ENCODE assay signal across 12 cellular contexts in genomic region chr3:66836363-66837152, GRCh38.
DNase-seq lines count a peak whose midpoint lies in the region; ATAC-seq, FAIRE-seq and TF ChIP-seq lines count a peak whose summit lies in the region.
"Had no signal": no experiment of that assay in that cellular context is flagged by ENCODE, and none has a peak within 500 bp of the region (broad histone marks: within the 10 kb centered on the region; RNA-seq: fewer than 3 reads in every experiment).

No MANE protein-coding gene starts in this region.

- H3K4me1 ChIP-seq in OCI-LY1 (ENCODE audit: insufficient read depth, low read length, severe bottlenecking) (no peaks in the 10 kb centered on the region), pancreas (peaks cover 0 to 10% (median 1%) of the 10 kb centered on the region in 3 donors), suprapubic skin (no peaks in the 10 kb centered on the region)

- no peaks in the 10 kb centered on the region for H3K4me1 Mint-ChIP-seq in activated CD4-positive, alpha-beta memory T cell treated with anti-CD3 and anti-CD28 coated beads, Interleukin-2, amount 10 ng/mL, durations not matched to agents 7 days and 5 days

- H3K4me2 ChIP-seq in OCI-LY1 (ENCODE audit: low read length) = no peak overlapping the region

- no peaks in the 10 kb centered on the region for H3K9me2 ChIP-seq in OCI-LY1 (ENCODE audit: low read depth, low read length)

- H3K27me3 Mint-ChIP-seq in activated CD4-positive, alpha-beta memory T cell treated with anti-CD3 and anti-CD28 coated beads, Interleukin-2, amount 10 ng/mL, durations not matched to agents 7 days and 5 days = peaks cover 2% of the 10 kb centered on the region

- H3K4me3 Mint-ChIP-seq in activated CD4-positive, alpha-beta memory T cell treated with anti-CD3 and anti-CD28 coated beads, Interleukin-2, amount 10 ng/mL, durations not matched to agents 7 days and 5 days = no peak overlapping the region

- H3K27ac Mint-ChIP-seq in activated CD4-positive, alpha-beta memory T cell treated with anti-CD3 and anti-CD28 coated beads, Interleukin-2, amount 10 ng/mL, durations not matched to agents 7 days and 5 days = no peak overlapping the region

- H3K4me3 ChIP-seq in OCI-LY1 (ENCODE audit: low read depth, low read length, poor library complexity, severe bottlenecking) (no peak overlapping the region), fibroblast of mammary gland (ENCODE audit: control insufficient read depth, low read depth, low read length) (no peak overlapping the region), pancreas (no peak overlapping the region), suprapubic skin (no peak overlapping the region), lower leg skin (ENCODE audit: low read depth, poor library complexity, severe bottlenecking) (no peak overlapping the region)

- WGBS in pancreas, 2 donors = 45 to 48% methylated on average over 5 of the region's 5 CpGs
- 79% methylated on average over 5 of the region's 5 CpGs for WGBS in suprapubic skin
- 75 to 82% methylated on average over 5 of the region's 5 CpGs for WGBS in lower leg skin, 2 donors

- CTCF ChIA-PET in activated CD4-positive, alpha-beta memory T cell treated with anti-CD3 and anti-CD28 coated beads, Interleukin-2, amount 10 ng/mL, durations not matched to agents 7 days and 5 days (lab: Charles Lee) = no interaction called here

- H3K79me2 ChIP-seq in OCI-LY1 (ENCODE audit: insufficient read depth, low read length) = no peaks in the 10 kb centered on the region

- TF ChIP-seq CTCF in OCI-LY1 (IDR thresholded peaks at IDR 0.05; ENCODE audit: low read length) = peak; percentile 31; the same call in 1 of the 2 replicates
- no peak for TF ChIP-seq CTCF in fibroblast of mammary gland (conservative IDR thresholded peaks at IDR 0.05; ENCODE audit: control insufficient read depth, insufficient read depth, low read depth, low read length)
- TF ChIP-seq CTCF in pancreas (IDR thresholded peaks at IDR 0.05) = peak in 2 of 4 donors; percentile 9 to 24
- no peak for TF ChIP-seq CTCF in suprapubic skin (IDR thresholded peaks at IDR 0.05)
- no peak for TF ChIP-seq CTCF in lower leg skin (IDR thresholded peaks at IDR 0.05)

- H3K27me3 ChIP-seq in OCI-LY1 (ENCODE audit: insufficient read depth, low read length) (no peaks in the 10 kb centered on the region), pancreas (no peaks in the 10 kb centered on the region), suprapubic skin (no peaks in the 10 kb centered on the region)

- POLR2A ChIA-PET in activated CD4-positive, alpha-beta memory T cell treated with anti-CD3 and anti-CD28 coated beads, Interleukin-2, amount 10 ng/mL, durations not matched to agents 7 days and 5 days (lab: Charles Lee) = no interaction called here

- TF ChIP-seq EP300 in suprapubic skin (IDR thresholded peaks at IDR 0.05) = no peak

- DNase-seq in NCI-H1417 (lab: John Stamatoyannopoulos, UW) (peak in 2 of 3 experiments; percentile 0 to 12), NCI-H1417 treated with DMSO at 0.1 percent for 48 hours (lab: John Stamatoyannopoulos, UW) (no peak), fibroblast of mammary gland (ENCODE audit: low read depth) (peak; percentile 3), pancreas (no peak), suprapubic skin (ENCODE audit: low spot score in 2 of 2) (no peak), lower leg skin (ENCODE audit: low spot score in 2 of 2) (no peak)
- DNase-seq in activated CD4-positive, alpha-beta memory T cell treated with anti-CD3 and anti-CD28 coated beads, Interleukin-2, amount 10 ng/mL, durations not matched to agents 7 days and 5 days = no peak
- DNase-seq: activated CD4-positive, alpha-beta T cell treated with anti-CD3 and anti-CD28 coated beads for 4 hours; NCI-H146; occipital lobe; stimulated activated CD4-positive, alpha-beta T cell treated with anti-CD3 and anti-CD28 coated beads, Interleukin-4, amount 100 ng/mL, for 1 hour had no signal

- intact Hi-C loops in pancreas (cut with DNase I) = loop anchor here in 1 of 3 donors (10.0 kb wide), 1 partner anchor 562 kb away; no protein-coding TSS in a partner anchor
- intact Hi-C loops in lower leg skin (cut with DNase I; ENCODE audit: low total_unique reads) = no loop called here

- no peaks in the 10 kb centered on the region for H4K20me1 ChIP-seq in OCI-LY1 (ENCODE audit: insufficient read depth, low read length)

- no peak for TF ChIP-seq POLR2A in suprapubic skin (IDR thresholded peaks at IDR 0.05)
- TF ChIP-seq POLR2A in lower leg skin (IDR thresholded peaks at IDR 0.05) = no peak

- ATAC-seq in pancreas = peak; percentile 66 to 89 (median 81)

- H3K9ac ChIP-seq in OCI-LY1 (ENCODE audit: low read length) = no peak overlapping the region

- no peaks in the 10 kb centered on the region for H3K36me3 ChIP-seq in OCI-LY1 (ENCODE audit: insufficient read depth, low read length)
- H3K36me3 ChIP-seq in pancreas = no peaks in the 10 kb centered on the region
- H3K36me3 ChIP-seq in suprapubic skin = no peaks in the 10 kb centered on the region

- FAIRE-seq in pancreas (lab: Jason Lieb, UNC) = peak; percentile 94

- H2AFZ ChIP-seq in OCI-LY1 (ENCODE audit: low read length) = no peak overlapping the region

- H3K9me3 ChIP-seq in OCI-LY1 (ENCODE audit: low read length) (no peaks in the 10 kb centered on the region), pancreas (no peaks in the 10 kb centered on the region), suprapubic skin (no peaks in the 10 kb centered on the region)

- no peaks in the 10 kb centered on the region for H3K9me3 Mint-ChIP-seq in activated CD4-positive, alpha-beta memory T cell treated with anti-CD3 and anti-CD28 coated beads, Interleukin-2, amount 10 ng/mL, durations not matched to agents 7 days and 5 days

- no peaks in the 10 kb centered on the region for H3F3A ChIP-seq in OCI-LY1 (ENCODE audit: insufficient read depth, low read length)

- H3K36me3 Mint-ChIP-seq in activated CD4-positive, alpha-beta memory T cell treated with anti-CD3 and anti-CD28 coated beads, Interleukin-2, amount 10 ng/mL, durations not matched to agents 7 days and 5 days (ENCODE audit: low read depth) = no peaks in the 10 kb centered on the region

- H3K27ac ChIP-seq in OCI-LY1 (ENCODE audit: low read depth, low read length, poor library complexity, severe bottlenecking) = no peak overlapping the region
- H3K27ac ChIP-seq in pancreas = no peak overlapping the region
- no peak overlapping the region for H3K27ac ChIP-seq in suprapubic skin

Comparison
In these comparisons a context has a peak if more than half of its experiments do, and no peak if none do; other contexts are left out.
1. DNase-seq: peak in NCI-H1417 (2 of 3) and fibroblast of mammary gland (single experiment); none in NCI-H1417 treated with DMSO at 0.1 percent for 48 hours (single experiment), pancreas (0 of 6), activated CD4-positive, alpha-beta memory T cell treated with anti-CD3 and anti-CD28 coated beads, Interleukin-2, amount 10 ng/mL, durations not matched to agents 7 days and 5 days (single experiment), suprapubic skin (0 of 2) and lower leg skin (0 of 2).